Comparison of ENCODE assay signal across 12 cellular contexts in genomic region chr16:75591001-75591852, GRCh38. TPM values are rescaled to one million over a fixed set of nuclear protein-coding genes. Genes with fewer than 3 reads are reported as not detected.
A peak's percentile ranks its signal among the peaks of the same experiment; 100 is the strongest.
DNase-seq lines count a peak whose midpoint lies in the region; ATAC-seq and TF ChIP-seq lines count a peak whose summit lies in the region.
"Had no signal": no experiment of that assay in that cellular context is flagged by ENCODE, and none has a peak within 500 bp of the region (broad histone marks: within the 10 kb centered on the region; RNA-seq: fewer than 3 reads in every experiment).

No MANE protein-coding gene starts in this region.

- H3K4me3 ChIP-seq in esophagus muscularis mucosa (peak overlapping the region in 1 of 4 donors; percentile 10), transverse colon (no peak overlapping the region)

- H3K36me3 Mint-ChIP-seq in natural killer cell, result no peaks in the 10 kb centered on the region

- TF ChIP-seq EP300 in esophagus muscularis mucosa (IDR thresholded peaks at IDR 0.05), result no peak
- TF ChIP-seq EP300 in transverse colon (IDR thresholded peaks at IDR 0.05; ENCODE audit: low read depth), result no peak

- in situ Hi-C loops in transverse colon (cut with MboI; ENCODE audit: low pct_ligation_motif_present in 1 of 4, low pct_unique_long_range_greater_than_20kb in 1 of 4, low sequenced_read_pairs in 3 of 4), result no loop called here

- H3K4me1 ChIP-seq in esophagus muscularis mucosa, result peaks cover 23 to 38% (median 33%) of the 10 kb centered on the region in 4 donors
- H3K4me1 ChIP-seq in transverse colon, result peaks cover 0 to 20% (median 0%) of the 10 kb centered on the region in 4 donors

- H3K4me1 Mint-ChIP-seq in natural killer cell, result peaks cover 0 to 5% of the 10 kb centered on the region in 2 donors

- H3K27me3 Mint-ChIP-seq in natural killer cell (ENCODE audit: low read depth in 2 of 2), result no peaks in the 10 kb centered on the region
- H3K27me3 Mint-ChIP-seq: activated naive CD8-positive, alpha-beta T cell treated with anti-CD3 and anti-CD28 coated beads, Interleukin-2, amount 10 ng/mL, durations not matched to agents 7 days and 5 days; T-helper 17 cell had no signal

- DNase-seq in DMS 273 (lab: John Stamatoyannopoulos, UW; ENCODE audit: unreplicated experiment) (peak; percentile 56), DMS 273 treated with DMSO at 0.1 percent for 48 hours (lab: John Stamatoyannopoulos, UW) (no peak), esophagus muscularis mucosa (ENCODE audit: extremely low spot score) (no peak), midbrain (lab: John Stamatoyannopoulos, UW) (peak; percentile 38), transverse colon (peak; percentile 31), natural killer cell (no peak), DMS53 treated with DMSO at 0.1 percent for 48 hours (lab: John Stamatoyannopoulos, UW; ENCODE audit: unreplicated experiment) (no peak), A172 (ENCODE audit: low spot score) (no peak)
- DNase-seq: activated naive CD8-positive, alpha-beta T cell treated with anti-CD3 and anti-CD28 coated beads, Interleukin-2, amount 10 ng/mL, durations not matched to agents 7 days and 5 days; NCI-H1694 treated with DMSO at 0.1 percent for 48 hours; T-helper 17 cell had no signal

- H3K27ac ChIP-seq in esophagus muscularis mucosa (replicated peaks in 1 of 4) (peak overlapping the region; percentile 73 to 79 (median 78)), transverse colon (peak overlapping the region; percentile 62 to 78 (median 76))
- H3K27ac ChIP-seq: 22Rv1 had no signal

- no peaks in the 10 kb centered on the region for H3K9me3 Mint-ChIP-seq in natural killer cell
- H3K9me3 Mint-ChIP-seq: activated naive CD8-positive, alpha-beta T cell treated with anti-CD3 and anti-CD28 coated beads, Interleukin-2, amount 10 ng/mL, durations not matched to agents 7 days and 5 days had no signal

- TF ChIP-seq POLR2A in esophagus muscularis mucosa (IDR thresholded peaks at IDR 0.05; ENCODE audit: low read depth) (no peak), transverse colon (IDR thresholded peaks at IDR 0.05) (no peak)

- H3K36me3 ChIP-seq in esophagus muscularis mucosa (peaks cover 0 to 9% (median 0%) of the 10 kb centered on the region in 4 donors), transverse colon (no peaks in the 10 kb centered on the region)

- intact Hi-C loops in esophagus muscularis mucosa (cut with DNase I), result loop anchor here (10.0 kb wide), 1 partner anchor 116 kb away; no protein-coding TSS in a partner anchor
- intact Hi-C loops in transverse colon (cut with DNase I; ENCODE audit: low total_unique reads), result no loop called here
- intact Hi-C loops in natural killer cell (cut with micrococcal nuclease), result no loop called here

- TF ChIP-seq CTCF in esophagus muscularis mucosa (IDR thresholded peaks at IDR 0.05), result peak in 1 of 3 experiments; percentile 18
- TF ChIP-seq CTCF in transverse colon (IDR thresholded peaks at IDR 0.05), result no peak
- no peak for TF ChIP-seq CTCF in natural killer cell (IDR thresholded peaks at IDR 0.05)

- H3K27me3 ChIP-seq in esophagus muscularis mucosa, result no peaks in the 10 kb centered on the region
- no peaks in the 10 kb centered on the region for H3K27me3 ChIP-seq in transverse colon

- WGBS in esophagus muscularis mucosa, result 22% methylated on average over 6 of the region's 6 CpGs
- 28 to 29% methylated on average over 5 to 6 of the region's 6 CpGs for WGBS in transverse colon (ENCODE audit: low coverage in 1 of 2), 2 donors

- ATAC-seq in natural killer cell, result no peak
- ATAC-seq: T-helper 17 cell had no signal

- H3K9me3 ChIP-seq in esophagus muscularis mucosa (no peaks in the 10 kb centered on the region), transverse colon (no peaks in the 10 kb centered on the region)

- no peak overlapping the region for H3K4me3 Mint-ChIP-seq in natural killer cell
- H3K4me3 Mint-ChIP-seq: activated naive CD8-positive, alpha-beta T cell treated with anti-CD3 and anti-CD28 coated beads, Interleukin-2, amount 10 ng/mL, durations not matched to agents 7 days and 5 days; T-helper 17 cell had no signal

- no peak overlapping the region for H3K27ac Mint-ChIP-seq in natural killer cell
- H3K27ac Mint-ChIP-seq: activated naive CD8-positive, alpha-beta T cell treated with anti-CD3 and anti-CD28 coated beads, Interleukin-2, amount 10 ng/mL, durations not matched to agents 7 days and 5 days; T-helper 17 cell had no signal

RNA-seq across cellular contexts. Expression of gene GABARAPL2, which starts 25.0 kb away (rescaled TPM):
- total RNA-seq in esophagus muscularis mucosa (100 to 1,000 TPM in 2 of 4 donors, 10 to 100 TPM in 2; 84.5 to 114 (median 101) TPM), transverse colon (100 to 1,000 TPM in 1 of 4 donors, 10 to 100 TPM in 3; 40.0 to 128 (median 81.3) TPM), natural killer cell (10 to 100 TPM; 66.2 to 74.0 (median 71.3) TPM)
- 98.1 and 115 TPM in 2 replicates for total RNA-seq in A172 (2014; rRNA removed; shearing (Covaris generic))

RNA-seq across cellular contexts. Expression of gene ADAT1, which starts 31.9 kb away (rescaled TPM):
- total RNA-seq in esophagus muscularis mucosa (10 to 100 TPM; 17.0 to 33.6 (median 22.7) TPM), transverse colon (10 to 100 TPM; 14.1 to 94.3 (median 49.1) TPM), natural killer cell (10 to 100 TPM; 63.5 to 65.2 (median 64.8) TPM)
- 95.5 and 117 TPM in 2 replicates for total RNA-seq in A172 (2014; rRNA removed; shearing (Covaris generic))

RNA-seq across cellular contexts. Expression of gene TMEM231, which starts 35.2 kb away (rescaled TPM):
- total RNA-seq in esophagus muscularis mucosa, result 10 to 100 TPM in 2 of 4 donors, 1 to 10 TPM in 2; 6.8 to 15.5 (median 10.5) TPM
- 10 to 100 TPM in 1 of 4 donors, 1 to 10 TPM in 3; 1.5 to 12.5 (median 5.3) TPM for total RNA-seq in transverse colon
- 1 to 10 TPM; 2.1 to 2.7 (median 2.4) TPM for total RNA-seq in natural killer cell
- 13.7 and 16.8 TPM in 2 replicates for total RNA-seq in A172 (2014; rRNA removed; shearing (Covaris generic))

RNA-seq across cellular contexts. Expression of gene CHST5, which starts 55.3 kb away (rescaled TPM):
- not detected for total RNA-seq in esophagus muscularis mucosa
- total RNA-seq in transverse colon, result 10 to 100 TPM; 17.6 to 52.0 (median 33.8) TPM
- not detected for total RNA-seq in natural killer cell
- not detected in 2 replicates for total RNA-seq in A172 (2014; rRNA removed; shearing (Covaris generic))
- total RNA-seq: activated naive CD8-positive, alpha-beta T cell treated with anti-CD3 and anti-CD28 coated beads, Interleukin-2, amount 10 ng/mL, durations not matched to agents 7 days and 5 days had no signal

RNA-seq across cellular contexts. Expression of gene KARS1, which starts 56.2 kb away (rescaled TPM):
- total RNA-seq in esophagus muscularis mucosa, result 100 to 1,000 TPM in 3 of 4 donors, 10 to 100 TPM in 1; 95.1 to 120 (median 102) TPM
- 10 to 100 TPM; 15.3 to 86.5 (median 76.4) TPM for total RNA-seq in transverse colon
- 100 to 1,000 TPM; 102 to 123 (median 114) TPM for total RNA-seq in natural killer cell
- total RNA-seq in A172 (2014; rRNA removed; shearing (Covaris generic)), result 245 and 250 TPM in 2 replicates

Comparison
In these comparisons a context has a peak if more than half of its experiments do, and no peak if none do; other contexts are left out.
1. DNase-seq: peak in DMS 273 (single experiment), midbrain (single experiment) and transverse colon (single experiment); none in DMS 273 treated with DMSO at 0.1 percent for 48 hours (single experiment), esophagus muscularis mucosa (single experiment), natural killer cell (single experiment), DMS53 treated with DMSO at 0.1 percent for 48 hours (single experiment) and A172 (single experiment).